12 cellular contexts compared by ENCODE assay signal in genomic region chr14:68361231-68361630, GRCh38.
A peak's percentile ranks its signal among the peaks of the same experiment; 100 is the strongest.
DNase-seq lines count a peak whose midpoint lies in the region; ATAC-seq and TF ChIP-seq lines count a peak whose summit lies in the region.
"Had no signal": no experiment of that assay in that cellular context is flagged by ENCODE, and none has a peak within 500 bp of the region (broad histone marks: within the 10 kb centered on the region; RNA-seq: fewer than 3 reads in every experiment).

No MANE protein-coding gene starts in this region.

- no peaks in the 10 kb centered on the region for H3K36me3 ChIP-seq in tibial artery

- DNase-seq in HT1080 (ENCODE audit: low read depth) (peak; percentile 79), astrocyte of the hippocampus (ENCODE audit: low read depth, low spot score) (peak; percentile 73), tibial artery (no peak), KG1 (lab: John Stamatoyannopoulos, UW) (no peak), NCI-H69 (lab: John Stamatoyannopoulos, UW) (no peak)
- DNase-seq: activated CD4-positive, CD25-positive, alpha-beta regulatory T cell; activated T-cell treated with anti-CD3 and anti-CD28 coated beads, Interleukin-2, amount 50 U/mL, for 72 hours; DMS153; NCI-H2171 treated with DMSO at 0.1 percent for 48 hours had no signal

- no peak overlapping the region for H3K4me3 ChIP-seq in tibial artery

- peaks cover 4 to 45% (median 35%) of the 10 kb centered on the region in 4 donors for H3K4me1 ChIP-seq in tibial artery

- TF ChIP-seq CTCF in tibial artery (IDR thresholded peaks at IDR 0.05): no peak

- ATAC-seq in HG02642 (IDR thresholded peaks at IDR 0.05; ENCODE audit: poor library complexity, unreplicated experiment): no peak
- ATAC-seq: activated T-cell treated with anti-CD3 and anti-CD28 coated beads, Interleukin-2, amount 50 U/mL, for 72 hours had no signal

- peak overlapping the region; percentile 86 for H3K27ac ChIP-seq in layer of hippocampus (ENCODE audit: low read depth, low read length)
- H3K27ac ChIP-seq in tibial artery: peak overlapping the region; percentile 68 to 86
- H3K27ac ChIP-seq: KMS-11 had no signal

- H3K27me3 ChIP-seq in layer of hippocampus (ENCODE audit: control insufficient read depth, insufficient read depth, low read length) (no peaks in the 10 kb centered on the region), tibial artery (no peaks in the 10 kb centered on the region)

- no peaks in the 10 kb centered on the region for H3K9me3 ChIP-seq in tibial artery

- intact Hi-C loops in tibial artery (cut with DNase I; ENCODE audit: low total_unique reads): no loop called here

Comparison
In these comparisons a context has a peak if more than half of its experiments do, and no peak if none do; other contexts are left out.
1. DNase-seq: peak in HT1080 (single experiment) and astrocyte of the hippocampus (single experiment); none in tibial artery (0 of 2), KG1 (single experiment) and NCI-H69 (single experiment).